ENCODE assay signal across 1 cellular context in genomic region chr11:20474176-20474950, GRCh38.
TF ChIP-seq lines count a peak whose summit lies in the region.

No MANE protein-coding gene starts in this region.

TF ChIP-seq in H1, 55 proteins besides CTCF, POLR2A, EP300 and RAD21:
- TF ChIP-seq TEAD4 (IDR thresholded peaks at IDR 0.05; ENCODE audit: low read depth, low read length) (0 out of 2 replicates have a peak, but pooled peaks have one; percentile 41), KDM1A (IDR thresholded peaks at IDR 0.05; ENCODE audit: borderline replicate concordance, low read length) (no peak), SP2 (IDR thresholded peaks at IDR 0.05; ENCODE audit: low read length) (no peak)
TF ChIP-seq in H1: peak in this region for 1.
